In the genomic region with DNA sequence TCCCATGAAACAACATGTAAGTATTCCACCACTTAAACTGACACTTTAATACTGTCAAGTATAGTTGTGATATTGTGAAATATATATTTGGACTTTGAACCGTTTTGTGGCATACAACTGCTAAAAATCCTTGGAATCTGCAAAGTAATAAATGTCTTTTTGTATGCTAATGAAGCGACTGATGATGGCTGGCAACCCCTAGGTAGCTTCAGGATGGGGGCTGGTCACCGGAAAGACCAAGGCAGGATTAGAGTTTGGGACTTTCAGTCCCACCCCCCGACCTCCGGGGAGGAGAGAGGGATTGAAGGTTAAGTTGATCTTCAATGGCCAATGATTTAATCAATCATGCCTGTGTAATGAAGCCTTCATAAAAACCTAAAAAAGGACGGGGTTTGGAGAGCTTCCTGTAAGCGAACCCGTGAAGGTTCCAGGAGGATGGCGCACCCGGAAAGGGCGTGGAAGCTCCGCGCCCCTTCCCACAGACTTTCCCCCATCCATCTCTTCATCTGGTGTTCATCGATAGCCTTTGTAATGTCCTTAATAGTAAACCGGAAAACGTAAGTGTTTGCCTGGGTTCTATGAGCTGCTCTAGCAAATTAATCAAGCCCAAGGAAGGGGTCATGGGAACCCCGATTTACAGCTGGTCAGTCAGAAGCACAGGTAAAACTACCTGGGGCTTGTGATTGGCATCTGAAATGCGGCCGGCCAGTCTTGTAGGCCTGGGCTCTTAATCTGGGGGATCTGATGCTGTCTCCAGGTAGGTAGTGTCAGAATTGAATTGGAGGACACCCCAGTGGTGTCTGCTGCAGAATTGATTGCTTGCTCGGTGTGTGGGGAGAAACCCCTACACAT, we compare ENCODE assay signal across 18 cellular contexts. TPM values are rescaled to one million over a fixed set of nuclear protein-coding genes. Genes with fewer than 3 reads are reported as not detected.
A peak's percentile ranks its signal among the peaks of the same experiment; 100 is the strongest.
DNase-seq lines count a peak whose midpoint lies in the region; ATAC-seq, FAIRE-seq and TF ChIP-seq lines count a peak whose summit lies in the region.
"Had no signal": no experiment of that assay in that cellular context is flagged by ENCODE, and none has a peak within 500 bp of the region (broad histone marks: within the 10 kb centered on the region; RNA-seq: fewer than 3 reads in every experiment).

No MANE protein-coding gene starts in this region.

- no peaks in the 10 kb centered on the region for H3K36me3 ChIP-seq in body of pancreas (replicated peaks in 1 of 2; ENCODE audit: insufficient read depth in 1 of 2, low read depth in 2 of 2)
- H3K36me3 ChIP-seq: tibial artery had no signal

- no peaks in the 10 kb centered on the region for H3K9me3 ChIP-seq in body of pancreas
- H3K9me3 ChIP-seq: tibial artery had no signal

- intact Hi-C loops in body of pancreas (cut with DNase I) = no loop called here
- intact Hi-C loops in activated T-helper 1 cell treated with anti-CD3 and anti-CD28 coated beads, Interleukin-12 subunit alpha, Interleukin-12 subunit beta, Interleukin-2, Interleukin-4 antibody, amounts not matched to agents 30 ng/mL and 10 ng/mL and 1 ng/mL, durations not matched to agents 14 hours and 24 hours and 36 hours (cut with micrococcal nuclease) = loop anchor here (2.0 kb wide), 1 partner anchor 21 kb away; no protein-coding TSS in a partner anchor

- no peak for ATAC-seq in body of pancreas
- ATAC-seq in left lobe of liver = peak; percentile 38
- ATAC-seq: left colon had no signal

- no peaks in the 10 kb centered on the region for H3K27me3 ChIP-seq in body of pancreas
- H3K27me3 ChIP-seq: tibial artery had no signal

- H3K4me1 ChIP-seq in body of pancreas = peaks cover 48% of the 10 kb centered on the region

- H3K9me3 Mint-ChIP-seq in activated naive CD8-positive, alpha-beta T cell (ENCODE audit: low read depth) = peaks cover 5% of the 10 kb centered on the region
- H3K9me3 Mint-ChIP-seq in activated naive CD8-positive, alpha-beta T cell treated with anti-CD3 and anti-CD28 coated beads for 36 hours = peaks cover 3% of the 10 kb centered on the region
- peaks cover 5% of the 10 kb centered on the region for H3K9me3 Mint-ChIP-seq in type B pancreatic cell
- H3K9me3 Mint-ChIP-seq in activated T-helper 1 cell treated with anti-CD3 and anti-CD28 coated beads, Interleukin-12 subunit alpha, Interleukin-12 subunit beta, Interleukin-2, Interleukin-4 antibody, amounts not matched to agents 30 ng/mL and 10 ng/mL and 1 ng/mL, durations not matched to agents 14 hours and 24 hours and 36 hours = no peaks in the 10 kb centered on the region

- TF ChIP-seq POLR2A in body of pancreas (IDR thresholded peaks at IDR 0.05) (peak in 2 of 3 donors; percentile 16 to 27), GM12891 (IDR thresholded peaks at IDR 0.05; ENCODE audit: low read depth, low read length) (no peak)

- no peak overlapping the region for H3K4me3 ChIP-seq in body of pancreas
- H3K4me3 ChIP-seq: tibial artery had no signal

- H3K27ac ChIP-seq in body of pancreas = peak overlapping the region; percentile 7 to 90 (median 58)
- H3K27ac ChIP-seq: tibial artery had no signal

- peaks cover 36% of the 10 kb centered on the region for H3K4me1 Mint-ChIP-seq in activated naive CD8-positive, alpha-beta T cell (ENCODE audit: low read depth)
- peaks cover 43% of the 10 kb centered on the region for H3K4me1 Mint-ChIP-seq in activated naive CD8-positive, alpha-beta T cell treated with anti-CD3 and anti-CD28 coated beads for 36 hours
- peaks cover 40% of the 10 kb centered on the region for H3K4me1 Mint-ChIP-seq in type B pancreatic cell (ENCODE audit: unreplicated experiment)
- peaks cover 57% of the 10 kb centered on the region for H3K4me1 Mint-ChIP-seq in activated T-helper 1 cell treated with anti-CD3 and anti-CD28 coated beads, Interleukin-12 subunit alpha, Interleukin-12 subunit beta, Interleukin-2, Interleukin-4 antibody, amounts not matched to agents 30 ng/mL and 10 ng/mL and 1 ng/mL, durations not matched to agents 14 hours and 24 hours and 36 hours (ENCODE audit: low read depth)

- H3K27me3 Mint-ChIP-seq in activated naive CD8-positive, alpha-beta T cell = no peaks in the 10 kb centered on the region
- H3K27me3 Mint-ChIP-seq in activated naive CD8-positive, alpha-beta T cell treated with anti-CD3 and anti-CD28 coated beads for 36 hours = no peaks in the 10 kb centered on the region
- peaks cover 15% of the 10 kb centered on the region for H3K27me3 Mint-ChIP-seq in type B pancreatic cell
- H3K27me3 Mint-ChIP-seq in activated T-helper 1 cell treated with anti-CD3 and anti-CD28 coated beads, Interleukin-12 subunit alpha, Interleukin-12 subunit beta, Interleukin-2, Interleukin-4 antibody, amounts not matched to agents 30 ng/mL and 10 ng/mL and 1 ng/mL, durations not matched to agents 14 hours and 24 hours and 36 hours (ENCODE audit: insufficient read depth) = peaks cover 2% of the 10 kb centered on the region

- DNase-seq in activated naive CD8-positive, alpha-beta T cell treated with anti-CD3 and anti-CD28 coated beads for 36 hours = no peak
- DNase-seq in body of pancreas (peak in 1 of 4 donors; percentile 18), left lobe of liver (ENCODE audit: low spot score) (peak; percentile 66), type B pancreatic cell (ENCODE audit: extremely low spot score, unreplicated experiment) (no peak), DMS153 (lab: John Stamatoyannopoulos, UW) (no peak), GM12891 (ENCODE audit: insufficient read length, low spot score) (no peak)
- no peak for DNase-seq in activated T-helper 1 cell treated with anti-CD3 and anti-CD28 coated beads, Interleukin-12 subunit alpha, Interleukin-12 subunit beta, Interleukin-2, Interleukin-4 antibody, amounts not matched to agents 30 ng/mL and 10 ng/mL and 1 ng/mL, durations not matched to agents 14 hours and 24 hours and 36 hours (ENCODE audit: low spot score)
- DNase-seq: cortex of kidney; DMS 273 treated with DMSO at 0.1 percent for 48 hours; left colon; NCI-H1105 treated with DMSO at 0.1 percent for 48 hours; NCI-H446 treated with DMSO at 0.1 percent for 48 hours; nucleus accumbens; stimulated activated CD4-positive, alpha-beta T cell treated with anti-CD3 and anti-CD28 coated beads, Interleukin-15, amount 100 ng/mL, for 24 hours; tibial artery had no signal

- TF ChIP-seq CTCF in body of pancreas (IDR thresholded peaks at IDR 0.05) (no peak), type B pancreatic cell (conservative IDR thresholded peaks at IDR 0.05) (no peak)

- no peak for FAIRE-seq in GM12891 (lab: Jason Lieb, UNC)
- FAIRE-seq: A204.1, HTR-8/SVneo had no signal

- H3K4me3 Mint-ChIP-seq in activated naive CD8-positive, alpha-beta T cell = no peak overlapping the region
- H3K4me3 Mint-ChIP-seq in activated naive CD8-positive, alpha-beta T cell treated with anti-CD3 and anti-CD28 coated beads for 36 hours = no peak overlapping the region
- H3K4me3 Mint-ChIP-seq in type B pancreatic cell = peak overlapping the region; percentile 70
- no peak overlapping the region for H3K4me3 Mint-ChIP-seq in activated T-helper 1 cell treated with anti-CD3 and anti-CD28 coated beads, Interleukin-12 subunit alpha, Interleukin-12 subunit beta, Interleukin-2, Interleukin-4 antibody, amounts not matched to agents 30 ng/mL and 10 ng/mL and 1 ng/mL, durations not matched to agents 14 hours and 24 hours and 36 hours

- peaks cover 20% of the 10 kb centered on the region for H3K36me3 Mint-ChIP-seq in activated naive CD8-positive, alpha-beta T cell
- H3K36me3 Mint-ChIP-seq in activated naive CD8-positive, alpha-beta T cell treated with anti-CD3 and anti-CD28 coated beads for 36 hours = peaks cover 28% of the 10 kb centered on the region
- peaks cover 32% of the 10 kb centered on the region for H3K36me3 Mint-ChIP-seq in type B pancreatic cell
- H3K36me3 Mint-ChIP-seq in activated T-helper 1 cell treated with anti-CD3 and anti-CD28 coated beads, Interleukin-12 subunit alpha, Interleukin-12 subunit beta, Interleukin-2, Interleukin-4 antibody, amounts not matched to agents 30 ng/mL and 10 ng/mL and 1 ng/mL, durations not matched to agents 14 hours and 24 hours and 36 hours (ENCODE audit: low read depth) = peaks cover 30% of the 10 kb centered on the region

- peak overlapping the region; percentile 31 for H3K27ac Mint-ChIP-seq in activated naive CD8-positive, alpha-beta T cell
- no peak overlapping the region for H3K27ac Mint-ChIP-seq in activated naive CD8-positive, alpha-beta T cell treated with anti-CD3 and anti-CD28 coated beads for 36 hours
- H3K27ac Mint-ChIP-seq in type B pancreatic cell = no peak overlapping the region
- no peak overlapping the region for H3K27ac Mint-ChIP-seq in activated T-helper 1 cell treated with anti-CD3 and anti-CD28 coated beads, Interleukin-12 subunit alpha, Interleukin-12 subunit beta, Interleukin-2, Interleukin-4 antibody, amounts not matched to agents 30 ng/mL and 10 ng/mL and 1 ng/mL, durations not matched to agents 14 hours and 24 hours and 36 hours

- 51 to 52% methylated on average over 19 to 20 of the region's 20 CpGs for WGBS in body of pancreas, 2 donors

TF ChIP-seq in GM12891, 5 proteins besides CTCF, POLR2A, EP300 and RAD21:
- TF ChIP-seq SPI1 (IDR thresholded peaks at IDR 0.05; ENCODE audit: low read depth, low read length) (no peak), POU2F2 (IDR thresholded peaks at IDR 0.05; ENCODE audit: low read depth, low read length) (no peak), PAX5 (IDR thresholded peaks at IDR 0.05; ENCODE audit: insufficient read depth, low read length, severe bottlenecking) (no peak), TAF1 (IDR thresholded peaks at IDR 0.05; ENCODE audit: low read depth, low read length) (no peak), POLR2AphosphoS5 (IDR thresholded peaks at IDR 0.05; ENCODE audit: low read depth, low read length) (no peak)

RNA-seq across cellular contexts. Expression of a gene that starts 1.8 kb away (rescaled TPM):
- total RNA-seq in activated naive CD8-positive, alpha-beta T cell treated with anti-CD3 and anti-CD28 coated beads for 36 hours = 10 to 100 TPM; 20.4 to 20.8 TPM
- total RNA-seq in body of pancreas (1 to 10 TPM; 6.5 to 7.9 TPM), left lobe of liver (13.7 TPM), type B pancreatic cell (ENCODE audit: low replicate concordance) (16.2 and 30.5 TPM in 2 replicates)
- polyA plus RNA-seq in GM12891 (2012; ENCODE audit: low read depth, missing spikeins) = 11.9 TPM
- 23.5 and 24.1 TPM in 2 replicates for total RNA-seq in activated T-helper 1 cell treated with anti-CD3 and anti-CD28 coated beads, Interleukin-12 subunit alpha, Interleukin-12 subunit beta, Interleukin-2, Interleukin-4 antibody, amounts not matched to agents 30 ng/mL and 10 ng/mL and 1 ng/mL, durations not matched to agents 14 hours and 24 hours and 36 hours
